ENCODE assay signal across 22 cellular contexts in genomic region chr12:131587565-131587964, GRCh38.
DNase-seq lines count a peak whose midpoint lies in the region; ATAC-seq and TF ChIP-seq lines count a peak whose summit lies in the region.
"Had no signal": no experiment of that assay in that cellular context is flagged by ENCODE, and none has a peak within 500 bp of the region (broad histone marks: within the 10 kb centered on the region; RNA-seq: fewer than 3 reads in every experiment).

No MANE protein-coding gene starts in this region.

- H3K4me3 Mint-ChIP-seq in glutamatergic neuron (ENCODE audit: unreplicated experiment) (no peak overlapping the region), neural crest cell (no peak overlapping the region)
- H3K4me3 Mint-ChIP-seq: CD14-positive monocyte; CD4-positive, CD25-positive, alpha-beta regulatory T cell; CD8-positive, alpha-beta memory T cell had no signal

- DNase-seq in glutamatergic neuron (peak; percentile 3), neural crest cell (ENCODE audit: low read depth, low spot score) (no peak), mucosa of gallbladder (ENCODE audit: low spot score) (no peak)
- DNase-seq: 8988T; ACHN; BE2C; C1 segment of cervical spinal cord; CD4-positive, alpha-beta memory T cell; CD4-positive, CD25-positive, alpha-beta regulatory T cell; CD8-positive, alpha-beta memory T cell; COR-L47; DMS 273 treated with DMSO at 0.1 percent for 48 hours; DMS153; DMS53; DMS79; DND-41; EL; GDM1 had no signal

- TF ChIP-seq CTCF in glutamatergic neuron (IDR thresholded peaks at IDR 0.05; ENCODE audit: partially characterized antibody, unreplicated experiment), result no peak
- TF ChIP-seq CTCF in neural crest cell (conservative IDR thresholded peaks at IDR 0.05), result no peak

- no peak for ATAC-seq in HG02938 (IDR thresholded peaks at IDR 0.05; ENCODE audit: unreplicated experiment)
- no peak for ATAC-seq in GM18907 (IDR thresholded peaks at IDR 0.05; ENCODE audit: unreplicated experiment)
- ATAC-seq: GM12878 had no signal

- no peaks in the 10 kb centered on the region for H3K36me3 Mint-ChIP-seq in glutamatergic neuron (ENCODE audit: unreplicated experiment)
- H3K36me3 Mint-ChIP-seq in neural crest cell (ENCODE audit: low read depth), result no peaks in the 10 kb centered on the region
- H3K36me3 Mint-ChIP-seq: CD4-positive, alpha-beta memory T cell; CD4-positive, CD25-positive, alpha-beta regulatory T cell; CD8-positive, alpha-beta memory T cell had no signal

- H3K27ac Mint-ChIP-seq in glutamatergic neuron (ENCODE audit: unreplicated experiment) (no peak overlapping the region), neural crest cell (ENCODE audit: unreplicated experiment) (peak overlapping the region; percentile 46)
- H3K27ac Mint-ChIP-seq: CD4-positive, alpha-beta memory T cell; CD4-positive, CD25-positive, alpha-beta regulatory T cell; CD8-positive, alpha-beta memory T cell had no signal

- H3K27me3 Mint-ChIP-seq in glutamatergic neuron (ENCODE audit: unreplicated experiment), result peaks cover 7% of the 10 kb centered on the region
- H3K27me3 Mint-ChIP-seq in neural crest cell (ENCODE audit: low read depth), result no peaks in the 10 kb centered on the region
- H3K27me3 Mint-ChIP-seq: CD4-positive, CD25-positive, alpha-beta regulatory T cell had no signal

- H3K9me3 Mint-ChIP-seq in glutamatergic neuron (ENCODE audit: unreplicated experiment), result peaks cover 8% of the 10 kb centered on the region
- no peaks in the 10 kb centered on the region for H3K9me3 Mint-ChIP-seq in neural crest cell
- H3K9me3 Mint-ChIP-seq: CD8-positive, alpha-beta memory T cell had no signal

- H3K4me1 Mint-ChIP-seq in glutamatergic neuron (ENCODE audit: low read depth, unreplicated experiment) (peaks cover 7% of the 10 kb centered on the region), neural crest cell (peaks cover 13% of the 10 kb centered on the region)
